Comparison of ENCODE assay signal across 17 cellular contexts in genomic region chr3:127426444-127427168, GRCh38.
DNase-seq lines count a peak whose midpoint lies in the region; ATAC-seq and TF ChIP-seq lines count a peak whose summit lies in the region.
"Had no signal": no experiment of that assay in that cellular context is flagged by ENCODE, and none has a peak within 500 bp of the region (broad histone marks: within the 10 kb centered on the region; RNA-seq: fewer than 3 reads in every experiment).

No MANE protein-coding gene starts in this region.

- DNase-seq in Ammon's horn (ENCODE audit: low spot score): peak; percentile 56
- DNase-seq in GM13976 (ENCODE audit: low spot score): peak; percentile 15
- DNase-seq in ecto neural progenitor cell (ENCODE audit: low spot score): peak; percentile 65
- no peak for DNase-seq in RPMI8226
- DNase-seq in T-helper 9 cell: no peak
- DNase-seq: activated B cell treated with CpG ODN at 0.5 μM for 24 hours; activated effector memory CD4-positive, alpha-beta T cell treated with Interleukin-2 at 50 U/mL for 16 hours; Calu3; cerebellar nuclear complex; mammary epithelial cell; occipital lobe; small intestine; T-helper 1 cell had no signal

- TF ChIP-seq RAD21 in neural cell (conservative IDR thresholded peaks at IDR 0.05): no peak

- H3K9me2 ChIP-seq in neural cell (ENCODE audit: insufficient read depth, low read length): no peaks in the 10 kb centered on the region

- H3K4me3 ChIP-seq in neural cell (ENCODE audit: low read length): peak overlapping the region; percentile 39

- in situ Hi-C loops in GM13976 (cut with MboI; ENCODE audit: low sequenced_read_pairs, unreplicated experiment): loop anchor here (25.0 kb wide), 1 partner anchor 739 kb away; no protein-coding TSS in a partner anchor

- H3K9ac ChIP-seq in neural cell (ENCODE audit: low read length): peak overlapping the region; percentile 67

- H3K9me3 ChIP-seq in neural cell (ENCODE audit: low read length): no peaks in the 10 kb centered on the region

- ATAC-seq in GM18502 (IDR thresholded peaks at IDR 0.05; ENCODE audit: poor library complexity, unreplicated experiment): no peak
- ATAC-seq in GM21619 (IDR thresholded peaks at IDR 0.05; ENCODE audit: unreplicated experiment): no peak

- no peaks in the 10 kb centered on the region for H3K79me2 ChIP-seq in neural cell (replicated peaks; ENCODE audit: insufficient read depth, low read length)

- TF ChIP-seq CTCF in GM13976 (IDR thresholded peaks at IDR 0.05; ENCODE audit: borderline replicate concordance, control extremely low read depth, extremely low read depth, insufficient read depth, missing control alignments) (no peak), neural cell (IDR thresholded peaks at IDR 0.05; ENCODE audit: poor library complexity, severe bottlenecking) (no peak)

- peak overlapping the region; percentile 61 for H2AFZ ChIP-seq in neural cell (ENCODE audit: low read depth, low read length)

- TF ChIP-seq EP300 in neural cell (conservative IDR thresholded peaks at IDR 0.05; ENCODE audit: poor library complexity, severe bottlenecking): peak; percentile 63

- H3K27me3 ChIP-seq in neural cell (ENCODE audit: insufficient read depth, low read depth, low read length): no peaks in the 10 kb centered on the region

- no peaks in the 10 kb centered on the region for H4K20me1 ChIP-seq in neural cell (ENCODE audit: insufficient read depth)

- peak overlapping the region; percentile 88 for H3K27ac ChIP-seq in neural cell (ENCODE audit: low read length)
- H3K27ac ChIP-seq: RWPE1 had no signal

- H3K36me3 ChIP-seq in neural cell (ENCODE audit: insufficient read depth, low read length): no peaks in the 10 kb centered on the region

- no peak overlapping the region for H3K4me2 ChIP-seq in neural cell (ENCODE audit: low read length)

- no peaks in the 10 kb centered on the region for H3F3A ChIP-seq in neural cell (ENCODE audit: insufficient read depth, low read length, poor library complexity, severe bottlenecking)

TF ChIP-seq in neural cell, 6 proteins besides CTCF, POLR2A, EP300 and RAD21:
- TF ChIP-seq POLR2AphosphoS5 (IDR thresholded peaks at IDR 0.05) (no peak), TAF1 (IDR thresholded peaks at IDR 0.05; ENCODE audit: low read depth) (no peak), MXI1 (conservative IDR thresholded peaks at IDR 0.05; ENCODE audit: poor library complexity, severe bottlenecking) (no peak), EZH2 (IDR thresholded peaks at IDR 0.05; ENCODE audit: borderline replicate concordance, insufficient read depth, low read length, poor library complexity, severe bottlenecking) (no peak), SMC3 (conservative IDR thresholded peaks at IDR 0.05; ENCODE audit: poor library complexity) (peak; percentile 29)
- TF ChIP-seq, protein P1, sequence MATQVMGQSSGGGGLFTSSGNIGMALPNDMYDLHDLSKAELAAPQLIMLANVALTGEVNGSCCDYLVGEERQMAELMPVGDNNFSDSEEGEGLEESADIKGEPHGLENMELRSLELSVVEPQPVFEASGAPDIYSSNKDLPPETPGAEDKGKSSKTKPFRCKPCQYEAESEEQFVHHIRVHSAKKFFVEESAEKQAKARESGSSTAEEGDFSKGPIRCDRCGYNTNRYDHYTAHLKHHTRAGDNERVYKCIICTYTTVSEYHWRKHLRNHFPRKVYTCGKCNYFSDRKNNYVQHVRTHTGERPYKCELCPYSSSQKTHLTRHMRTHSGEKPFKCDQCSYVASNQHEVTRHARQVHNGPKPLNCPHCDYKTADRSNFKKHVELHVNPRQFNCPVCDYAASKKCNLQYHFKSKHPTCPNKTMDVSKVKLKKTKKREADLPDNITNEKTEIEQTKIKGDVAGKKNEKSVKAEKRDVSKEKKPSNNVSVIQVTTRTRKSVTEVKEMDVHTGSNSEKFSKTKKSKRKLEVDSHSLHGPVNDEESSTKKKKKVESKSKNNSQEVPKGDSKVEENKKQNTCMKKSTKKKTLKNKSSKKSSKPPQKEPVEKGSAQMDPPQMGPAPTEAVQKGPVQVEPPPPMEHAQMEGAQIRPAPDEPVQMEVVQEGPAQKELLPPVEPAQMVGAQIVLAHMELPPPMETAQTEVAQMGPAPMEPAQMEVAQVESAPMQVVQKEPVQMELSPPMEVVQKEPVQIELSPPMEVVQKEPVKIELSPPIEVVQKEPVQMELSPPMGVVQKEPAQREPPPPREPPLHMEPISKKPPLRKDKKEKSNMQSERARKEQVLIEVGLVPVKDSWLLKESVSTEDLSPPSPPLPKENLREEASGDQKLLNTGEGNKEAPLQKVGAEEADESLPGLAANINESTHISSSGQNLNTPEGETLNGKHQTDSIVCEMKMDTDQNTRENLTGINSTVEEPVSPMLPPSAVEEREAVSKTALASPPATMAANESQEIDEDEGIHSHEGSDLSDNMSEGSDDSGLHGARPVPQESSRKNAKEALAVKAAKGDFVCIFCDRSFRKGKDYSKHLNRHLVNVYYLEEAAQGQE (IDR thresholded peaks at IDR 0.05; ENCODE audit: borderline replicate concordance): peak; percentile 74

Comparison
In these comparisons a context has a peak if more than half of its experiments do, and no peak if none do; other contexts are left out.
1. DNase-seq: peak in Ammon's horn (single experiment), GM13976 (single experiment) and ecto neural progenitor cell (single experiment); none in RPMI8226 (single experiment) and T-helper 9 cell (single experiment).